12 cellular contexts compared by ENCODE assay signal in the genomic region with DNA sequence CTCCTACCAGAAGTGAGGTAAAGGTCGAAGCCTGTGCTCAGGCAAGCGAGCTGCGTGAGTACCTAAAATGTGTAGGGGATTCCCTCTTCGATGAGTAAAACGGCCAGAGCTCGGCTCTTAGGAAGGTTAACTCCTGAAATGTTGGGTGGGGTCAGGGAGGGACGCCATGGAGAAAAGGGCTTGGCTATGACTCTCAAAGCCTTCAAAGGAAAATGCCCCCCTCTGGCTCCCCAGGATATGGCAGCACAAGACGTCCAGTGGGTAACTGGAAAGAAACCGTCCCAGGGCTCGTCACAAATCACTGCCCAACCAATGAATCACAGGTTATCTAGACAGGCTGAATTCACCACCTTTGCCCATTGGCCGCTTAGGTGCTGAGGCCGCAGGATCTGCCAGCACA. TPM values are rescaled to one million over a fixed set of nuclear protein-coding genes. Genes with fewer than 3 reads are reported as not detected.
DNase-seq lines count a peak whose midpoint lies in the region; ATAC-seq and TF ChIP-seq lines count a peak whose summit lies in the region.
"Had no signal": no experiment of that assay in that cellular context is flagged by ENCODE, and none has a peak within 500 bp of the region (broad histone marks: within the 10 kb centered on the region; RNA-seq: fewer than 3 reads in every experiment).

No MANE protein-coding gene starts in this region.

- H3F3A ChIP-seq in neural progenitor cell (ENCODE audit: low read depth), result peaks cover 25% of the 10 kb centered on the region

- H3K4me1 ChIP-seq in Karpas-422 (ENCODE audit: low read length), result peaks cover 36% of the 10 kb centered on the region
- H3K4me1 ChIP-seq in neural progenitor cell, result peaks cover 55% of the 10 kb centered on the region

- H3K4me1 Mint-ChIP-seq in chondrocyte (ENCODE audit: low read depth) (peaks cover 14% of the 10 kb centered on the region), neural progenitor cell (peaks cover 52% of the 10 kb centered on the region)
- peaks cover 0 to 21% (median under 1%) of the 10 kb centered on the region in 4 donors for H3K4me1 Mint-ChIP-seq in naive thymus-derived CD8-positive, alpha-beta T cell

- no peak for ATAC-seq in naive thymus-derived CD8-positive, alpha-beta T cell
- no peak for ATAC-seq in HG03565 (IDR thresholded peaks at IDR 0.05; ENCODE audit: unreplicated experiment)

- H2AFZ ChIP-seq in Karpas-422 (ENCODE audit: low read length) (no peak overlapping the region), neural progenitor cell (replicated peaks) (peak overlapping the region; percentile 46)

- H3K4me2 ChIP-seq in Karpas-422 (ENCODE audit: low read depth, low read length, poor library complexity, severe bottlenecking) (no peak overlapping the region), neural progenitor cell (peak overlapping the region; percentile 65)

- H3K36me3 Mint-ChIP-seq in chondrocyte (ENCODE audit: low read depth), result peaks cover 5% of the 10 kb centered on the region
- H3K36me3 Mint-ChIP-seq in neural progenitor cell, result peaks cover 7% of the 10 kb centered on the region
- no peaks in the 10 kb centered on the region for H3K36me3 Mint-ChIP-seq in naive thymus-derived CD8-positive, alpha-beta T cell
- H3K36me3 Mint-ChIP-seq: activated naive CD8-positive, alpha-beta T cell had no signal

- TF ChIP-seq CTCF in chondrocyte (IDR thresholded peaks at IDR 0.05) (peak; percentile 34), neural progenitor cell (IDR thresholded peaks at IDR 0.05) (peak; percentile 33)

- H3K4me3 Mint-ChIP-seq in chondrocyte (ENCODE audit: unreplicated experiment) (no peak overlapping the region), neural progenitor cell (no peak overlapping the region)
- no peak overlapping the region for H3K4me3 Mint-ChIP-seq in naive thymus-derived CD8-positive, alpha-beta T cell
- H3K4me3 Mint-ChIP-seq: activated naive CD8-positive, alpha-beta T cell had no signal

- no peaks in the 10 kb centered on the region for H3K9me2 ChIP-seq in Karpas-422 (replicated peaks; ENCODE audit: insufficient read depth, low read length)

- no peaks in the 10 kb centered on the region for H3K27me3 ChIP-seq in Karpas-422 (ENCODE audit: low read length)
- H3K27me3 ChIP-seq in neural progenitor cell, result no peaks in the 10 kb centered on the region
- H3K27me3 ChIP-seq: BLaER1 had no signal

- POLR2A ChIA-PET in naive thymus-derived CD8-positive, alpha-beta T cell (lab: Charles Lee), result no interaction called here

- H3K27ac Mint-ChIP-seq in chondrocyte (ENCODE audit: unreplicated experiment) (no peak overlapping the region), neural progenitor cell (peak overlapping the region; percentile 37)
- H3K27ac Mint-ChIP-seq in naive thymus-derived CD8-positive, alpha-beta T cell, result no peak overlapping the region
- H3K27ac Mint-ChIP-seq: activated naive CD8-positive, alpha-beta T cell had no signal

- H3K36me3 ChIP-seq in Karpas-422 (ENCODE audit: insufficient read depth, low read length) (no peaks in the 10 kb centered on the region), neural progenitor cell (no peaks in the 10 kb centered on the region)
- H3K36me3 ChIP-seq: BLaER1 had no signal

- DNase-seq in ELF-1 (ENCODE audit: low read depth, low spot score), result peak; percentile 70
- DNase-seq in Karpas-422, result peak; percentile 50
- peak; percentile 32 for DNase-seq in chondrocyte (ENCODE audit: low spot score)
- peak; percentile 48 for DNase-seq in neural progenitor cell (ENCODE audit: low spot score)
- no peak for DNase-seq in effector CD8-positive, alpha-beta T cell (lab: John Stamatoyannopoulos, UW)
- no peak for DNase-seq in activated T-cell treated with anti-CD3 and anti-CD28 coated beads, Interleukin-2, amount 50 U/mL, for 48 hours
- DNase-seq in naive thymus-derived CD8-positive, alpha-beta T cell, result no peak
- DNase-seq: SIG-M5 had no signal

- H3K27me3 Mint-ChIP-seq in chondrocyte (ENCODE audit: low read depth) (no peaks in the 10 kb centered on the region), neural progenitor cell (ENCODE audit: insufficient read depth, low read depth) (peaks cover 8% of the 10 kb centered on the region)
- peaks cover 0 to 10% (median 2%) of the 10 kb centered on the region in 5 donors for H3K27me3 Mint-ChIP-seq in naive thymus-derived CD8-positive, alpha-beta T cell

- H3K4me3 ChIP-seq in Karpas-422 (ENCODE audit: low read length), result no peak overlapping the region
- no peak overlapping the region for H3K4me3 ChIP-seq in neural progenitor cell
- H3K4me3 ChIP-seq: BLaER1 had no signal

- H3K79me2 ChIP-seq in Karpas-422 (ENCODE audit: low read length) (no peaks in the 10 kb centered on the region), neural progenitor cell (ENCODE audit: low read depth) (no peaks in the 10 kb centered on the region)

- H3K27ac ChIP-seq in Karpas-422 (ENCODE audit: low read length), result no peak overlapping the region
- peak overlapping the region; percentile 75 for H3K27ac ChIP-seq in neural progenitor cell
- H3K27ac ChIP-seq: BLaER1 had no signal

- H3K9me3 Mint-ChIP-seq in chondrocyte (ENCODE audit: low read depth) (peaks cover 9% of the 10 kb centered on the region), neural progenitor cell (peaks cover 13% of the 10 kb centered on the region)
- H3K9me3 Mint-ChIP-seq in naive thymus-derived CD8-positive, alpha-beta T cell, result no peaks in the 10 kb centered on the region

- H3K9me3 ChIP-seq in Karpas-422 (ENCODE audit: low read length), result no peaks in the 10 kb centered on the region
- no peaks in the 10 kb centered on the region for H3K9me3 ChIP-seq in neural progenitor cell (ENCODE audit: low read depth)

- peak overlapping the region; percentile 33; the same call in 1 of the 2 replicates for H3K9ac ChIP-seq in Karpas-422 (ENCODE audit: low read length)
- H3K9ac ChIP-seq in neural progenitor cell, result no peak overlapping the region
- H3K9ac ChIP-seq: BLaER1 had no signal

- H4K20me1 ChIP-seq in Karpas-422 (ENCODE audit: insufficient read depth, low read depth, low read length), result no peaks in the 10 kb centered on the region
- no peaks in the 10 kb centered on the region for H4K20me1 ChIP-seq in neural progenitor cell (ENCODE audit: low read depth)
- H4K20me1 ChIP-seq: BLaER1 had no signal

RNA-seq across cellular contexts. Expression of gene CALML3, which starts 58.0 kb away (rescaled TPM):
- total RNA-seq in Karpas-422 (2014; rRNA removed; shearing (Covaris generic); ENCODE audit: low replicate concordance), result not detected in 2 replicates
- total RNA-seq in chondrocyte (not detected in 3 replicates), neural progenitor cell (ENCODE audit: low replicate concordance) (not detected in 2 replicates)
- total RNA-seq in naive thymus-derived CD8-positive, alpha-beta T cell, result not detected
- not detected for polyA plus RNA-seq in naive thymus-derived CD8-positive, alpha-beta T cell
- total RNA-seq: NCI-H460 had no signal

Comparison
In these comparisons a context has a peak if more than half of its experiments do, and no peak if none do; other contexts are left out.
1. DNase-seq: peak in ELF-1 (single experiment), Karpas-422 (single experiment), chondrocyte (single experiment) and neural progenitor cell (single experiment); none in effector CD8-positive, alpha-beta T cell (single experiment), activated T-cell treated with anti-CD3 and anti-CD28 coated beads, Interleukin-2, amount 50 U/mL, for 48 hours (0 of 2) and naive thymus-derived CD8-positive, alpha-beta T cell (0 of 10).